31 cellular contexts compared by ENCODE assay signal in genomic region chrX:100417671-100418070, GRCh38. TPM values are rescaled to one million over a fixed set of nuclear protein-coding genes. Genes with fewer than 3 reads are reported as not detected.
DNase-seq lines count a peak whose midpoint lies in the region; ATAC-seq, FAIRE-seq and TF ChIP-seq lines count a peak whose summit lies in the region.
"Had no signal": no experiment of that assay in that cellular context is flagged by ENCODE, and none has a peak within 500 bp of the region (broad histone marks: within the 10 kb centered on the region; RNA-seq: fewer than 3 reads in every experiment).

No MANE protein-coding gene starts in this region.

- H3K27ac ChIP-seq in astrocyte (ENCODE audit: low read depth, low read length) = no peak overlapping the region
- H3K27ac ChIP-seq in parathyroid adenoma = peak overlapping the region; percentile 36
- H3K27ac ChIP-seq: epithelial cell of prostate, KMS-11 had no signal

- H3K36me3 Mint-ChIP-seq in astrocyte (ENCODE audit: low read depth, unreplicated experiment) (no peaks in the 10 kb centered on the region), glutamatergic neuron (ENCODE audit: unreplicated experiment) (no peaks in the 10 kb centered on the region)
- H3K36me3 Mint-ChIP-seq: CD8-positive, alpha-beta T cell had no signal

- H3K27me3 ChIP-seq in astrocyte (ENCODE audit: insufficient read depth, low read length) = peaks cover 3% of the 10 kb centered on the region
- H3K27me3 ChIP-seq in parathyroid adenoma (ENCODE audit: control insufficient read depth, insufficient read depth, low read length) = no peaks in the 10 kb centered on the region

- H2AFZ ChIP-seq in astrocyte (ENCODE audit: low read depth, low read length) = no peak overlapping the region
- H2AFZ ChIP-seq in parathyroid adenoma = peak overlapping the region; percentile 46

- peak; percentile 73 for FAIRE-seq in astrocyte (lab: Jason Lieb, UNC)
- FAIRE-seq: A204.1, HTR-8/SVneo, keratinocyte, urothelium cell line had no signal

- TF ChIP-seq CTCF in astrocyte (IDR thresholded peaks at IDR 0.05; ENCODE audit: insufficient read depth, low read depth, low read length) (no peak), glutamatergic neuron (IDR thresholded peaks at IDR 0.05; ENCODE audit: partially characterized antibody, unreplicated experiment) (no peak), parathyroid adenoma (IDR thresholded peaks at IDR 0.05) (no peak)

- H3K4me2 ChIP-seq in astrocyte (ENCODE audit: low read length) (no peak overlapping the region), parathyroid adenoma (ENCODE audit: low read length) (no peak overlapping the region)
- H3K4me2 ChIP-seq: KMS-11 had no signal

- H3K4me3 Mint-ChIP-seq in astrocyte (ENCODE audit: unreplicated experiment) = no peak overlapping the region
- peak overlapping the region; percentile 5 for H3K4me3 Mint-ChIP-seq in glutamatergic neuron (ENCODE audit: unreplicated experiment)
- H3K4me3 Mint-ChIP-seq: CD8-positive, alpha-beta T cell had no signal

- no peak overlapping the region for H3K4me3 ChIP-seq in astrocyte (ENCODE audit: insufficient read depth, low read depth, low read length)
- no peak overlapping the region for H3K4me3 ChIP-seq in parathyroid adenoma (ENCODE audit: low read depth, low read length)
- H3K4me3 ChIP-seq: lung had no signal

- H3K36me3 ChIP-seq in astrocyte (ENCODE audit: insufficient read depth, low read length) (no peaks in the 10 kb centered on the region), parathyroid adenoma (ENCODE audit: control insufficient read depth, insufficient read depth, low read length) (no peaks in the 10 kb centered on the region)

- H3K4me1 Mint-ChIP-seq in astrocyte (ENCODE audit: low read depth, unreplicated experiment) (peaks cover 16% of the 10 kb centered on the region), glutamatergic neuron (ENCODE audit: low read depth, unreplicated experiment) (peaks cover 22% of the 10 kb centered on the region)

- no peaks in the 10 kb centered on the region for H3K79me2 ChIP-seq in astrocyte (ENCODE audit: insufficient read depth, low read length)
- no peaks in the 10 kb centered on the region for H3K79me2 ChIP-seq in parathyroid adenoma

- H3K9me3 ChIP-seq in astrocyte (ENCODE audit: insufficient read depth, low read depth, low read length) (no peaks in the 10 kb centered on the region), parathyroid adenoma (ENCODE audit: control insufficient read depth, low read length) (no peaks in the 10 kb centered on the region)

- H3K27me3 Mint-ChIP-seq in astrocyte (ENCODE audit: low read depth, unreplicated experiment) = peaks cover 4% of the 10 kb centered on the region
- no peaks in the 10 kb centered on the region for H3K27me3 Mint-ChIP-seq in glutamatergic neuron (ENCODE audit: unreplicated experiment)

- DNase-seq in NCI-H524 (lab: John Stamatoyannopoulos, UW) (peak; percentile 39 to 61), NCI-H524 treated with DMSO at 0.1 percent for 48 hours (lab: John Stamatoyannopoulos, UW) (no peak), astrocyte (ENCODE audit: low read depth) (no peak), glutamatergic neuron (no peak), NCI-H187 treated with DMSO at 0.1 percent for 48 hours (lab: John Stamatoyannopoulos, UW) (no peak), A172 (ENCODE audit: low spot score) (no peak)
- DNase-seq: activated CD8-positive, alpha-beta memory T cell treated with anti-CD3 and anti-CD28 coated beads, Interleukin-2, amount 50 U/mL, for 4 hours; activated naive CD4-positive, alpha-beta T cell treated with anti-CD3 and anti-CD28 coated beads, Interleukin-2, amount 50 U/mL, for 16 hours; AML-193; amygdala; caudate nucleus; CD8-positive, alpha-beta T cell; DMS53; foreskin fibroblast; GDM1; occipital lobe; OCI-M1; SHP77; stimulated activated CD4-positive, alpha-beta T cell treated with anti-CD3 and anti-CD28 coated beads, Interleukin-12 subunit alpha, Interleukin-12 subunit beta, amount 100 ng/mL, for 4 hours; stimulated activated CD4-positive, alpha-beta T cell treated with anti-CD3 and anti-CD28 coated beads, Interleukin-4, amount 100 ng/mL, for 4 hours; stimulated activated naive CD4-positive, alpha-beta T cell; T-helper 9 cell had no signal

- H3K9ac ChIP-seq in astrocyte (ENCODE audit: low read length) (no peak overlapping the region), parathyroid adenoma (no peak overlapping the region)
- H3K9ac ChIP-seq: KMS-11 had no signal

- ATAC-seq in GM21360 (IDR thresholded peaks at IDR 0.05; ENCODE audit: unreplicated experiment) = no peak
- ATAC-seq: CD8-positive, alpha-beta T cell had no signal

- H3K9me3 Mint-ChIP-seq in astrocyte (ENCODE audit: unreplicated experiment) = no peaks in the 10 kb centered on the region
- peaks cover 3% of the 10 kb centered on the region for H3K9me3 Mint-ChIP-seq in glutamatergic neuron (ENCODE audit: unreplicated experiment)
- H3K9me3 Mint-ChIP-seq: CD8-positive, alpha-beta T cell had no signal

- no peaks in the 10 kb centered on the region for H4K20me1 ChIP-seq in astrocyte (ENCODE audit: insufficient read depth, low read length)

- no peaks in the 10 kb centered on the region for H3K4me1 ChIP-seq in astrocyte (ENCODE audit: insufficient read depth, low read length)
- H3K4me1 ChIP-seq in parathyroid adenoma = no peaks in the 10 kb centered on the region

- no peak overlapping the region for H3K27ac Mint-ChIP-seq in astrocyte (ENCODE audit: unreplicated experiment)
- H3K27ac Mint-ChIP-seq in glutamatergic neuron (ENCODE audit: unreplicated experiment) = peak overlapping the region; percentile 89
- H3K27ac Mint-ChIP-seq: CD8-positive, alpha-beta T cell had no signal

RNA-seq across cellular contexts. Expression of gene PCDH19, which starts 7.6 kb away (rescaled TPM):
- total RNA-seq in astrocyte (11.6 and 14.9 TPM in 2 replicates), glutamatergic neuron (ENCODE audit: unreplicated experiment) (4.1 TPM)
- total RNA-seq in A172 (2014; rRNA removed; shearing (Covaris generic)) = not detected in 2 replicates
- total RNA-seq: CD8-positive, alpha-beta T cell had no signal

Comparison
In these comparisons a context has a peak if more than half of its experiments do, and no peak if none do; other contexts are left out.
1. DNase-seq: peak in NCI-H524 (2 of 2); none in NCI-H524 treated with DMSO at 0.1 percent for 48 hours (single experiment), astrocyte (single experiment), glutamatergic neuron (single experiment), NCI-H187 treated with DMSO at 0.1 percent for 48 hours (single experiment) and A172 (single experiment).